ENCODE assay signal across 19 cellular contexts in the genomic region with DNA sequence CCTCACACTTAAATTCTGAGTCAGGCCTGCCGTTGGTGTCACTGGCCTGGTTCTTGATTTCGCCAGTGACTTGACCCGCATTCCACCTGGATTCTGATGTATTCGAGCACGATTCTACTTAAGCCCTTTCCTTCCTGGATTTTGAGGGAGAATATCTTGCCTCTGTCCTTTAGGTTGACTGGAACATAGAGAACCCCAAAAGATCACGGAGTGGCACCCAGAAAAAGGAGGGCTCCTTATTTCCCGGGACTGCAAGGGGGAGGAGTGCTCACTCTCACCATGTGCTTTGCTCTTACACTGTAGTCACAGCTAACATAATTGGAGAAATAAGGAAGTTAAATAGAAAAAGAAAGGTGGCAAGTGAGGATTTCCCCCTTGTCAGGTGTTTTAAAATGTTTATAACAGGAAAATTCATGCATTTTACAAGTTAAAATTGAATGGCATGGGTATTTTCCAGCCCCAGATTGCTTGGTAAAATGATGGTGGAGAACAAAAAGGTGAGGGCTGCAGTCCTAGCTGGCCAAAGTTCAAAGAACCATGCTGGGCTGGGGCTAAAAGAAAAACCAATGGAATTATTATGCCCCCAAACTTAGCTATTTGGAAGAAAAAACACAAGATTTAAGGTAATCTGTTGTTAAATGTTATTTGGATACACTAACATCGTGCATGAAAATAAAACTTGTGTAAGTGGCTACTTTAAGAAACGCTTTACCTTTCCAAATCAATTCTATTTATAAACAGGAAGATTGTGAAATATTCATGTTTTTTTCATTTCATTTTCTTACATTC. TPM values are rescaled to one million over a fixed set of nuclear protein-coding genes. Genes with fewer than 3 reads are reported as not detected.
DNase-seq lines count a peak whose midpoint lies in the region; ATAC-seq and TF ChIP-seq lines count a peak whose summit lies in the region.
"Had no signal": no experiment of that assay in that cellular context is flagged by ENCODE, and none has a peak within 500 bp of the region (broad histone marks: within the 10 kb centered on the region; RNA-seq: fewer than 3 reads in every experiment).

No MANE protein-coding gene starts in this region.

- ATAC-seq in GM18517 (IDR thresholded peaks at IDR 0.05; ENCODE audit: unreplicated experiment): no peak
- no peak for ATAC-seq in activated naive CD8-positive, alpha-beta T cell treated with anti-CD3 and anti-CD28 coated beads, Interleukin-2, amount 50 U/mL, for 24 hours
- ATAC-seq in GM19351 (IDR thresholded peaks at IDR 0.05; ENCODE audit: unreplicated experiment): no peak
- ATAC-seq: GM12878; stimulated activated naive CD8-positive, alpha-beta T cell treated with anti-CD3 and anti-CD28 coated beads, Interleukin-15, amount 100 ng/mL, for 72 hours had no signal

- H3K27ac Mint-ChIP-seq in progenitor cell of endocrine pancreas: peak overlapping the region; percentile 97
- H3K27ac Mint-ChIP-seq in activated naive CD8-positive, alpha-beta T cell treated with anti-CD3 and anti-CD28 coated beads, Interleukin-2, amount 50 U/mL, for 24 hours: no peak overlapping the region
- H3K27ac Mint-ChIP-seq: stimulated activated naive CD8-positive, alpha-beta T cell treated with anti-CD3 and anti-CD28 coated beads, Interleukin-15, amount 100 ng/mL, for 72 hours had no signal

- no peaks in the 10 kb centered on the region for H3K9me3 ChIP-seq in BE2C
- H3K9me3 ChIP-seq: ovary had no signal

- no peaks in the 10 kb centered on the region for H3K27me3 Mint-ChIP-seq in progenitor cell of endocrine pancreas
- peaks cover 66% of the 10 kb centered on the region for H3K27me3 Mint-ChIP-seq in activated naive CD8-positive, alpha-beta T cell treated with anti-CD3 and anti-CD28 coated beads, Interleukin-2, amount 50 U/mL, for 24 hours

- no peaks in the 10 kb centered on the region for H3K36me3 ChIP-seq in BE2C
- H3K36me3 ChIP-seq: BLaER1, ovary had no signal

- H3K9me3 Mint-ChIP-seq in progenitor cell of endocrine pancreas (ENCODE audit: low read depth): no peaks in the 10 kb centered on the region
- H3K9me3 Mint-ChIP-seq in activated naive CD8-positive, alpha-beta T cell treated with anti-CD3 and anti-CD28 coated beads, Interleukin-2, amount 50 U/mL, for 24 hours: peaks cover 11% of the 10 kb centered on the region

- TF ChIP-seq CTCF in progenitor cell of endocrine pancreas (IDR thresholded peaks at IDR 0.05; ENCODE audit: unreplicated experiment): no peak
- no peak for TF ChIP-seq CTCF in BE2C (IDR thresholded peaks at IDR 0.05; ENCODE audit: low read depth, low read length)

- H3K4me3 Mint-ChIP-seq in progenitor cell of endocrine pancreas (ENCODE audit: low read depth): peak overlapping the region; percentile 49
- H3K4me3 Mint-ChIP-seq in activated naive CD8-positive, alpha-beta T cell treated with anti-CD3 and anti-CD28 coated beads, Interleukin-2, amount 50 U/mL, for 24 hours: no peak overlapping the region
- H3K4me3 Mint-ChIP-seq: activated CD4-positive, alpha-beta memory T cell treated with anti-CD3 and anti-CD28 coated beads for 36 hours; stimulated activated naive CD8-positive, alpha-beta T cell treated with anti-CD3 and anti-CD28 coated beads, Interleukin-15, amount 100 ng/mL, for 72 hours had no signal

- peaks cover 21% of the 10 kb centered on the region for H3K36me3 Mint-ChIP-seq in progenitor cell of endocrine pancreas (ENCODE audit: insufficient read depth)
- H3K36me3 Mint-ChIP-seq in activated naive CD8-positive, alpha-beta T cell treated with anti-CD3 and anti-CD28 coated beads, Interleukin-2, amount 50 U/mL, for 24 hours (ENCODE audit: low read depth): peaks cover 7% of the 10 kb centered on the region

- no peak overlapping the region for H3K4me3 ChIP-seq in BE2C (ENCODE audit: low read depth, low read length)
- H3K4me3 ChIP-seq: BLaER1, GM12878, ovary had no signal

- peaks cover 50% of the 10 kb centered on the region for H3K4me1 Mint-ChIP-seq in progenitor cell of endocrine pancreas (ENCODE audit: low read depth)
- H3K4me1 Mint-ChIP-seq in activated naive CD8-positive, alpha-beta T cell treated with anti-CD3 and anti-CD28 coated beads, Interleukin-2, amount 50 U/mL, for 24 hours: no peaks in the 10 kb centered on the region

- no peaks in the 10 kb centered on the region for H3K4me1 ChIP-seq in BE2C
- H3K4me1 ChIP-seq: BLaER1 had no signal

- DNase-seq in ELF-1 (ENCODE audit: low read depth, low spot score): peak; percentile 24
- peak; percentile 87 for DNase-seq in NCI-H2029 treated with DMSO at 0.1 percent for 48 hours (lab: John Stamatoyannopoulos, UW)
- no peak for DNase-seq in epithelial cell of prostate (ENCODE audit: low read depth, low spot score)
- DNase-seq in progenitor cell of endocrine pancreas (ENCODE audit: low spot score, unreplicated experiment): no peak
- no peak for DNase-seq in activated naive CD8-positive, alpha-beta T cell treated with anti-CD3 and anti-CD28 coated beads, Interleukin-2, amount 50 U/mL, for 24 hours
- DNase-seq in BE2C: no peak
- DNase-seq: activated CD4-positive, alpha-beta memory T cell treated with anti-CD3 and anti-CD28 coated beads for 36 hours; EL; erythroblast; glutamatergic neuron; midbrain; NCI-H226; ovary; stimulated activated CD4-positive, alpha-beta T cell treated with anti-CD3 and anti-CD28 coated beads, Interleukin-12 subunit alpha, Interleukin-12 subunit beta, amount 100 ng/mL, for 4 hours; stimulated activated naive CD8-positive, alpha-beta T cell treated with anti-CD3 and anti-CD28 coated beads, Interleukin-15, amount 100 ng/mL, for 72 hours had no signal

- H3K27ac ChIP-seq in epithelial cell of prostate: peak overlapping the region; percentile 97
- H3K27ac ChIP-seq: BLaER1, ovary had no signal

- H3K27me3 ChIP-seq in BE2C: peaks cover 93% of the 10 kb centered on the region
- H3K27me3 ChIP-seq: BLaER1 had no signal

RNA-seq across cellular contexts. Expression of a gene that starts 8.9 kb away (rescaled TPM):
- 187 and 196 TPM in 2 replicates for total RNA-seq in progenitor cell of endocrine pancreas
- not detected for polyA plus RNA-seq in BE2C (2012; ENCODE audit: insufficient read depth, insufficient read length, low read depth)
- polyA plus RNA-seq: ovary had no signal

RNA-seq across cellular contexts. Expression of a gene that starts 9.3 kb away (rescaled TPM):
- total RNA-seq in progenitor cell of endocrine pancreas: 39.3 and 46.7 TPM in 2 replicates
- not detected for polyA plus RNA-seq in BE2C (2012; ENCODE audit: insufficient read depth, insufficient read length, low read depth)
- total RNA-seq: activated CD4-positive, alpha-beta memory T cell treated with anti-CD3 and anti-CD28 coated beads for 36 hours; GM12878 had no signal
- polyA plus RNA-seq: GM12878, ovary had no signal

Comparison
In these comparisons a context has a peak if more than half of its experiments do, and no peak if none do; other contexts are left out.
1. DNase-seq: peak in ELF-1 (single experiment) and NCI-H2029 treated with DMSO at 0.1 percent for 48 hours (single experiment); none in epithelial cell of prostate (single experiment), progenitor cell of endocrine pancreas (single experiment), activated naive CD8-positive, alpha-beta T cell treated with anti-CD3 and anti-CD28 coated beads, Interleukin-2, amount 50 U/mL, for 24 hours (single experiment) and BE2C (single experiment).